8 cellular contexts compared by ENCODE assay signal in the genomic region with DNA sequence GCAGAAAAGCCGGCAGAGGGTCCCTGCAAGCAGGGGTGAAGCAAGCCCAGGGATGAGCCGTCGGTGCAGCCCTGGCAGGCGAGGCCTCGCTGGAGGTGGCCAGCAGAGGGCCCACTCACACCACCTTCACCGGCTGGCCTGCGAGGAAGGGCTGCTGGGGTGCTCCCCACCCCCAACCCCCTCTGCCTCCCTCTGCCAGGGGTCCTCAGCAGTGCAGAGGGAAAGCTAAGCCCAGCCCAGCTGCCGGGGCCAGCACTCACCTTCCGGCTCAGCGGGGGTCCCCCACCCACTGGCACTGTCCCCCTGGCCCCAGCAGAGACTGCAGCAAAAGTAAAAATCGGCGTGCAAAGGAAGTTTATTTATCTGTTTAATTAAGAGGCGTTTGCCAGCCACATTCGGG.
A peak's percentile ranks its signal among the peaks of the same experiment; 100 is the strongest.
DNase-seq lines count a peak whose midpoint lies in the region; ATAC-seq, FAIRE-seq and TF ChIP-seq lines count a peak whose summit lies in the region.

No MANE protein-coding gene starts in this region.

- ATAC-seq in activated T-helper 17 cell treated with anti-CD3 and anti-CD28 coated beads, Interleukin-2, amount 50 U/mL, for 72 hours (replicated peaks), result no peak

- TF ChIP-seq CTCF in type B pancreatic cell (conservative IDR thresholded peaks at IDR 0.05), result peak; percentile 77

- no peak for TF ChIP-seq POLR2A in GM12892 (IDR thresholded peaks at IDR 0.05; ENCODE audit: low read depth, low read length)

- H3K4me1 Mint-ChIP-seq in type B pancreatic cell (ENCODE audit: unreplicated experiment), result no peaks in the 10 kb centered on the region
- H3K4me1 Mint-ChIP-seq in activated T-helper 17 cell treated with anti-CD3 and anti-CD28 coated beads, Interleukin-2, amount 50 U/mL, for 72 hours, result no peaks in the 10 kb centered on the region

- peak; percentile 69 for FAIRE-seq in GM12892 (lab: Jason Lieb, UNC)
- no peak for FAIRE-seq in RCC 7860 (lab: Jason Lieb, UNC)

- DNase-seq in A172 (ENCODE audit: low spot score) (peak; percentile 26), GM12892 (ENCODE audit: insufficient read length) (peak; percentile 70), RCC 7860 (ENCODE audit: low spot score) (peak; percentile 8), head of caudate nucleus (peak in 27 of 42 donors; percentile 24 to 70 (median 48)), type B pancreatic cell (ENCODE audit: extremely low spot score, unreplicated experiment) (no peak), G401 (ENCODE audit: low spot score) (no peak), kidney glomerular epithelial cell (lab: John Stamatoyannopoulos, UW) (no peak)

- H3K27me3 Mint-ChIP-seq in type B pancreatic cell, result peaks cover 97% of the 10 kb centered on the region
- peaks cover 53% of the 10 kb centered on the region for H3K27me3 Mint-ChIP-seq in activated T-helper 17 cell treated with anti-CD3 and anti-CD28 coated beads, Interleukin-2, amount 50 U/mL, for 72 hours

- no peak overlapping the region for H3K4me3 Mint-ChIP-seq in type B pancreatic cell
- H3K4me3 Mint-ChIP-seq in activated T-helper 17 cell treated with anti-CD3 and anti-CD28 coated beads, Interleukin-2, amount 50 U/mL, for 72 hours, result no peak overlapping the region

- intact Hi-C loops in head of caudate nucleus (cut with DNase I), result no loop called here

- no peaks in the 10 kb centered on the region for H3K9me3 Mint-ChIP-seq in type B pancreatic cell
- H3K9me3 Mint-ChIP-seq in activated T-helper 17 cell treated with anti-CD3 and anti-CD28 coated beads, Interleukin-2, amount 50 U/mL, for 72 hours, result no peaks in the 10 kb centered on the region

- in situ Hi-C loops in G401 (cut with HindIII; ENCODE audit: low sequenced_read_pairs), result no loop called here

- no peak overlapping the region for H3K27ac Mint-ChIP-seq in type B pancreatic cell
- no peak overlapping the region for H3K27ac Mint-ChIP-seq in activated T-helper 17 cell treated with anti-CD3 and anti-CD28 coated beads, Interleukin-2, amount 50 U/mL, for 72 hours

- no peaks in the 10 kb centered on the region for H3K36me3 Mint-ChIP-seq in type B pancreatic cell
- H3K36me3 Mint-ChIP-seq in activated T-helper 17 cell treated with anti-CD3 and anti-CD28 coated beads, Interleukin-2, amount 50 U/mL, for 72 hours (ENCODE audit: low read depth), result no peaks in the 10 kb centered on the region

Comparison
In these comparisons a context has a peak if more than half of its experiments do, and no peak if none do; other contexts are left out.
1. DNase-seq: peak in A172 (single experiment), GM12892 (single experiment), RCC 7860 (single experiment) and head of caudate nucleus (27 of 42); none in type B pancreatic cell (single experiment), G401 (single experiment) and kidney glomerular epithelial cell (single experiment).